In genomic region chr11:3169235-3169951, GRCh38 we compare ENCODE assay signal across 8 cellular contexts. TPM values are rescaled to one million over a fixed set of nuclear protein-coding genes. Genes with fewer than 3 reads are reported as not detected.
A peak's percentile ranks its signal among the peaks of the same experiment; 100 is the strongest.
DNase-seq lines count a peak whose midpoint lies in the region; ATAC-seq and TF ChIP-seq lines count a peak whose summit lies in the region.

No MANE protein-coding gene starts in this region.

- H3K27ac Mint-ChIP-seq in activated CD4-positive, alpha-beta T cell treated with anti-CD3 and anti-CD28 coated beads, Interleukin-2, amount 10 ng/mL, durations not matched to agents 24 days and 14 days, result peak overlapping the region; percentile 26

- no peak overlapping the region for H2BK120ac ChIP-seq in neuronal stem cell (ENCODE audit: low read depth, low read length)

- peak overlapping the region; percentile 58 for H3K4me3 Mint-ChIP-seq in activated CD4-positive, alpha-beta T cell treated with anti-CD3 and anti-CD28 coated beads, Interleukin-2, amount 10 ng/mL, durations not matched to agents 24 days and 14 days

- peak overlapping the region; percentile 92 for H2AFZ ChIP-seq in neuronal stem cell (ENCODE audit: low read length)

- peak overlapping the region; percentile 87 for H2BK15ac ChIP-seq in neuronal stem cell (ENCODE audit: low read length)

- H2AK5ac ChIP-seq in neuronal stem cell (ENCODE audit: low read depth, low read length), result peak overlapping the region; percentile 50

- H3K79me1 ChIP-seq in neuronal stem cell (ENCODE audit: low read depth, low read length), result no peaks in the 10 kb centered on the region

- peak overlapping the region; percentile 11 for H2BK12ac ChIP-seq in neuronal stem cell (ENCODE audit: low read length)

- H3K4me2 ChIP-seq in neuronal stem cell (ENCODE audit: insufficient read depth, low read length, poor library complexity, severe bottlenecking), result peak overlapping the region; percentile 45

- peaks cover 10 to 18% of the 10 kb centered on the region in 2 donors for H3K4me1 ChIP-seq in neuronal stem cell (ENCODE audit: control insufficient read depth in 2 of 2, insufficient read depth in 1 of 2, low read depth in 1 of 2, low read length in 2 of 2)

- no peak for ATAC-seq in GM19035 (IDR thresholded peaks at IDR 0.05; ENCODE audit: unreplicated experiment)
- ATAC-seq in HG03196 (IDR thresholded peaks at IDR 0.05; ENCODE audit: unreplicated experiment), result no peak

- H3K27ac ChIP-seq in VCaP (peak overlapping the region; percentile 42), neuronal stem cell (replicated peaks; ENCODE audit: low read length) (no peak overlapping the region)

- no peaks in the 10 kb centered on the region for H3K9me3 Mint-ChIP-seq in activated CD4-positive, alpha-beta T cell treated with anti-CD3 and anti-CD28 coated beads, Interleukin-2, amount 10 ng/mL, durations not matched to agents 24 days and 14 days

- H3K18ac ChIP-seq in neuronal stem cell (ENCODE audit: low read length), result peak overlapping the region; percentile 92

- TF ChIP-seq CTCF in VCaP (conservative IDR thresholded peaks at IDR 0.05), result peak; percentile 12; the same call in 1 of the 2 replicates
- TF ChIP-seq CTCF in fibroblast of mammary gland (conservative IDR thresholded peaks at IDR 0.05; ENCODE audit: control insufficient read depth, insufficient read depth, low read depth, low read length), result no peak

- peak overlapping the region; percentile 50 for H3K4me3 ChIP-seq in fibroblast of mammary gland (ENCODE audit: control insufficient read depth, low read depth, low read length)
- peak overlapping the region in 1 of 2 donors; percentile 9 for H3K4me3 ChIP-seq in neuronal stem cell (ENCODE audit: low read length in 2 of 2)

- H3K27me3 Mint-ChIP-seq in activated CD4-positive, alpha-beta T cell treated with anti-CD3 and anti-CD28 coated beads, Interleukin-2, amount 10 ng/mL, durations not matched to agents 24 days and 14 days, result peaks cover 32% of the 10 kb centered on the region

- H4K8ac ChIP-seq in neuronal stem cell (ENCODE audit: low read depth, low read length), result no peak overlapping the region

- H3K9ac ChIP-seq in neuronal stem cell (ENCODE audit: low read depth, low read length, poor library complexity), result peak overlapping the region; percentile 72

- peak overlapping the region; percentile 56 for H4K91ac ChIP-seq in neuronal stem cell (ENCODE audit: low read depth, low read length, poor library complexity)

- peaks cover 12% of the 10 kb centered on the region for H3K4me1 Mint-ChIP-seq in activated CD4-positive, alpha-beta T cell treated with anti-CD3 and anti-CD28 coated beads, Interleukin-2, amount 10 ng/mL, durations not matched to agents 24 days and 14 days

- no peaks in the 10 kb centered on the region for H3K36me3 Mint-ChIP-seq in activated CD4-positive, alpha-beta T cell treated with anti-CD3 and anti-CD28 coated beads, Interleukin-2, amount 10 ng/mL, durations not matched to agents 24 days and 14 days (ENCODE audit: low read depth)

- no peaks in the 10 kb centered on the region for H3K36me3 ChIP-seq in neuronal stem cell (replicated peaks in 1 of 2; ENCODE audit: control insufficient read depth in 2 of 2, insufficient read depth in 2 of 2, low read length in 2 of 2)

- no peak overlapping the region for H3K4ac ChIP-seq in neuronal stem cell (ENCODE audit: low read length)

- WGBS in neuronal stem cell (ENCODE audit: extremely low coverage in 2 of 2, insufficient read length in 2 of 2, insufficient replicate concordance in 1 of 2), 2 donors, result no CpG with 5 or more reads among the region's 30 CpGs

- H3K23ac ChIP-seq in neuronal stem cell (ENCODE audit: low read depth, low read length, poor library complexity), result peak overlapping the region; percentile 83

- no peak for DNase-seq in activated CD4-positive, alpha-beta T cell treated with anti-CD3 and anti-CD28 coated beads, Interleukin-2, amount 10 ng/mL, durations not matched to agents 24 days and 14 days
- DNase-seq in activated CD4-positive, alpha-beta T cell treated with anti-CD3 and anti-CD28 coated beads, Interleukin-2, amount 50 U/mL, for 4 hours, result no peak
- peak; percentile 75 for DNase-seq in fibroblast of mammary gland (ENCODE audit: low read depth)
- no peak for DNase-seq in neuronal stem cell (ENCODE audit: low spot score)
- no peak for DNase-seq in retina

- intact Hi-C loops in activated CD4-positive, alpha-beta T cell treated with anti-CD3 and anti-CD28 coated beads, Interleukin-2, amount 10 ng/mL, durations not matched to agents 24 days and 14 days (cut with micrococcal nuclease), result loop anchor here (5.0 kb wide), 1 partner anchor 112 kb away; the partner anchor contains the start of gene CARS1

- H3K9me3 ChIP-seq in neuronal stem cell (replicated peaks in 1 of 2; ENCODE audit: control insufficient read depth in 2 of 2, insufficient read depth in 1 of 2, low read depth in 1 of 2, low read length in 2 of 2), result no peaks in the 10 kb centered on the region

- H3K14ac ChIP-seq in neuronal stem cell (ENCODE audit: low read length), result no peak overlapping the region

- peaks cover 0 to 60% (median 4%) of the 10 kb centered on the region in 3 experiments for H3K27me3 ChIP-seq in neuronal stem cell (ENCODE audit: control insufficient read depth in 3 of 3, insufficient read depth in 3 of 3, low read depth in 1 of 3, low read length in 3 of 3)

- no peak overlapping the region for H2BK5ac ChIP-seq in neuronal stem cell (ENCODE audit: low read length)

RNA-seq across cellular contexts. Expression of gene OSBPL5, which starts 4.3 kb away (rescaled TPM):
- total RNA-seq in activated CD4-positive, alpha-beta T cell treated with anti-CD3 and anti-CD28 coated beads, Interleukin-2, amount 10 ng/mL, durations not matched to agents 24 days and 14 days, result 2.3 and 3.4 TPM in 2 replicates
- 9.5 TPM for polyA plus RNA-seq in neuronal stem cell (2013, experiment 1 of 2)
- polyA plus RNA-seq in neuronal stem cell (2013, experiment 2 of 2), result 9.7 TPM

RNA-seq across cellular contexts. Expression of gene MRGPRG, which starts 49.2 kb away (rescaled TPM):
- not detected in 2 replicates for total RNA-seq in activated CD4-positive, alpha-beta T cell treated with anti-CD3 and anti-CD28 coated beads, Interleukin-2, amount 10 ng/mL, durations not matched to agents 24 days and 14 days
- polyA plus RNA-seq in neuronal stem cell (2013, experiment 1 of 2), result not detected
- polyA plus RNA-seq in neuronal stem cell (2013, experiment 2 of 2), result not detected
